ENCODE assay signal across 2 cellular contexts in the genomic region with DNA sequence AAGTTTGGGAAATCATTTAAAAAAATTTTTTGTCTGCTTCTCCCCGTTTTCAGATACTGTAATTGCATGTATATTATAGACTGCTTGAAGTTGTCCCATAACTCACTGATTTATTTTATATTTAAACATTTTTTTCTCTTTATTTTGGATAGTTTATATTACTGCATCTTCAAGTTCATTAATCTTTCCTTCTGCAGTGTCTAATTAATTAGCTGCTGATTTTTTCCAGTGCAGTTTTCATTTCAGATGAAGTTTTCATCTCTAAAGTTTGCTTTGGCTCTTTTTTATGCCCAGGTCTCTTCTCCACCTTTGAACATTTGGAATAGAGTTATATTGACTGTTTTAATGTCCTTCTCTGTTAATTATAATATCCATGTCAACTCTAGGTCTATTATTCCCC.
TF ChIP-seq lines count a peak whose summit lies in the region.

No MANE protein-coding gene starts in this region.

TF ChIP-seq in SK-N-SH treated with all-trans-retinoic acid at 6 μM for 48 hours, 23 proteins besides CTCF, POLR2A, EP300 and RAD21:
- TF ChIP-seq ZFP3 (CRISPR knock-in tag; IDR thresholded peaks at IDR 0.05): no peak
- TF ChIP-seq POU6F1 (CRISPR knock-in tag; IDR thresholded peaks at IDR 0.05; ENCODE audit: borderline replicate concordance, low read depth): no peak
- no peak for TF ChIP-seq ZC3H10 (CRISPR knock-in tag; IDR thresholded peaks at IDR 0.05)
- TF ChIP-seq ZFP30 (CRISPR knock-in tag; IDR thresholded peaks at IDR 0.05): peak; percentile 98
TF ChIP-seq in SK-N-SH treated with all-trans-retinoic acid at 6 μM for 48 hours: peak in this region for 1.

TF ChIP-seq in SK-N-SH, 30 proteins besides CTCF, POLR2A, EP300 and RAD21:
- TF ChIP-seq, protein P1, sequence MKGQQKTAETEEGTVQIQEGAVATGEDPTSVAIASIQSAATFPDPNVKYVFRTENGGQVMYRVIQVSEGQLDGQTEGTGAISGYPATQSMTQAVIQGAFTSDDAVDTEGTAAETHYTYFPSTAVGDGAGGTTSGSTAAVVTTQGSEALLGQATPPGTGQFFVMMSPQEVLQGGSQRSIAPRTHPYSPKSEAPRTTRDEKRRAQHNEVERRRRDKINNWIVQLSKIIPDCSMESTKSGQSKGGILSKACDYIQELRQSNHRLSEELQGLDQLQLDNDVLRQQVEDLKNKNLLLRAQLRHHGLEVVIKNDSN (IDR thresholded peaks at IDR 0.05; ENCODE audit: borderline replicate concordance, low read depth): no peak
- no peak for TF ChIP-seq NFIC (IDR thresholded peaks at IDR 0.05; ENCODE audit: borderline replicate concordance)
- no peak for TF ChIP-seq FOXM1 (IDR thresholded peaks at IDR 0.05; ENCODE audit: low read depth)
- no peak for TF ChIP-seq GABPA (IDR thresholded peaks at IDR 0.05; ENCODE audit: low read depth)
- no peak for TF ChIP-seq SMC3 (IDR thresholded peaks at IDR 0.05; ENCODE audit: low read depth, low read length)
- TF ChIP-seq USF2 (IDR thresholded peaks at IDR 0.05; ENCODE audit: borderline replicate concordance, low read depth, low read length): no peak
- TF ChIP-seq SIN3A (IDR thresholded peaks at IDR 0.05; ENCODE audit: borderline replicate concordance, low read depth, low read length): no peak
- no peak for TF ChIP-seq TCF12 (IDR thresholded peaks at IDR 0.05)
- no peak for TF ChIP-seq RXRA (IDR thresholded peaks at IDR 0.05; ENCODE audit: borderline replicate concordance, low read depth)
- TF ChIP-seq MXI1 (IDR thresholded peaks at IDR 0.05; ENCODE audit: low read depth, low read length): no peak
- no peak for TF ChIP-seq ELF1 (IDR thresholded peaks at IDR 0.05)
- no peak for TF ChIP-seq GATA2 (CRISPR knock-in tag; IDR thresholded peaks at IDR 0.05)
